ENCODE assay signal across 10 cellular contexts in the genomic region with DNA sequence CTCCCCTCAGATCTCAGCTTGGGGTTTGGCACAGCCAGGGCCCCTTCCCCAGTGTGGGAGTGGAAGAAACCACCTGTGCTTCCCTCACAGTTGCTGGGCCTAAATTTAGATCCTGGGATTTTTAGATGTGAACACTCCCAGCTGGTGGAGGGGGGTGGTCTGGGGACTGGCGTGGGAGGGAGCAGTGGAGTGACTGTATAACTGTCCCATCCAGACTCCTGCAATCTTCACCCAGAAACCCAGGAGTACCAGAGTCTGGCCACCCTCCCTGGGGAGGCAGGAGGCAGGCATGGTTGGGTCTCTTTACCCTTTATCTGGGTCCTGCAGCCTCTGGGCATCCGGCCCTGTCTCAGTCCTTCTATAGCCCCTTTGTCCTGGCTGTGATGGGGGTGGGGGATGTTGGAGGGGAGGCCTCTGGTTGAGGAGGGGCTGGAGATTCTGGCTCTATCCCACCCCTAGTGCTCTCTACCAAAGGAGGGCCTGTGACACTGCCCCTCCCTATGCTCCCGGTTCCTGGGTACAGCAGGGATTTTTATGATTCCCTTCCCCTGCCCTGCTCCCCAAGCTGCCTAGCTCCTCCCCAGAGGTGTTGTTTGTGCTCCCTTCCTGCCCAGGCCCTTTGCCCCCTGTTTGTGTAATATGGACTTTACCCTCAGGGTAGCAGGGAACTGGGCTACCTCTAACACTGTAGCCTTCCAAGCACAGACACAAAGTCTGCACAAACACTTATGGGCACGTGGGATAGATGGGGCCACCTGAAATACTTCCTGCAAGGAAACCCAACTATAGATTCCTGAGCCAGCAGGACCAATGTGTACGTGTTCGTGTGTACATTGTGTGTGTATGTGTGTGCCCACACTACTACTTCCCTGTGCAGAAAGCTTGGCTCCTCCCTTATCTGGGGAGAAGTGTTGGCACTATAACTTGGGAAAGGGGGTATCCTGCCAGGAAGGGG. TPM values are rescaled to one million over a fixed set of nuclear protein-coding genes. Genes with fewer than 3 reads are reported as not detected.
DNase-seq lines count a peak whose midpoint lies in the region; ATAC-seq and TF ChIP-seq lines count a peak whose summit lies in the region.
"Had no signal": no experiment of that assay in that cellular context is flagged by ENCODE, and none has a peak within 500 bp of the region (broad histone marks: within the 10 kb centered on the region; RNA-seq: fewer than 3 reads in every experiment).

No MANE protein-coding gene starts in this region.

- H3K9me3 Mint-ChIP-seq in stimulated activated memory B cell treated with anti-CD40 and anti-IgM and Interleukin-4, amounts not matched to agents 10 μg/mL and 1 μg/mL and 100 μg/mL, for 72 hours = no peaks in the 10 kb centered on the region
- H3K9me3 Mint-ChIP-seq: dendritic cell treated with granulocyte-macrophage colony-stimulating factor and Interleukin-4, amounts not matched to agents 40 ng/mL and 50 ng/mL, for 4 days had no signal

- BruUV-seq in A673 (replicated peaks; lab: Mats Ljungman, UMichigan) = no TSS peak

- ATAC-seq in lung (ENCODE audit: insufficient read depth, low FRiP score) = no peak
- ATAC-seq in stimulated activated memory B cell treated with anti-CD40 and anti-IgM and Interleukin-4, amounts not matched to agents 10 μg/mL and 1 μg/mL and 100 μg/mL, for 72 hours = no peak

- intact Hi-C loops in A673 (cut with micrococcal nuclease; ENCODE audit: unreplicated experiment) = no loop called here

- H3K27ac ChIP-seq in coronary artery (no peak overlapping the region), lung (ENCODE audit: low read depth in 1 of 2, low read length in 1 of 2) (peak overlapping the region in 1 of 2 donors; percentile 88), A673 (ENCODE audit: low read depth, low read length, poor library complexity, severe bottlenecking) (no peak overlapping the region)

- H3K9me3 ChIP-seq in lung (ENCODE audit: control insufficient read depth in 2 of 2, insufficient read depth in 1 of 2, low read length in 1 of 2) (no peaks in the 10 kb centered on the region), A673 (ENCODE audit: low read depth, low read length, poor library complexity, severe bottlenecking) (no peaks in the 10 kb centered on the region)

- H3K4me1 ChIP-seq in lung (ENCODE audit: control insufficient read depth in 2 of 2, insufficient read depth in 2 of 2, low read length in 2 of 2) = peaks cover 0 to 2% of the 10 kb centered on the region in 2 donors
- H3K4me1 ChIP-seq in A673 (ENCODE audit: insufficient read depth, low read length, poor library complexity, severe bottlenecking) = no peaks in the 10 kb centered on the region

- H3K27ac Mint-ChIP-seq in stimulated activated memory B cell treated with anti-CD40 and anti-IgM and Interleukin-4, amounts not matched to agents 10 μg/mL and 1 μg/mL and 100 μg/mL, for 72 hours = no peak overlapping the region
- H3K27ac Mint-ChIP-seq: dendritic cell treated with granulocyte-macrophage colony-stimulating factor and Interleukin-4, amounts not matched to agents 40 ng/mL and 50 ng/mL, for 4 days had no signal

- no peaks in the 10 kb centered on the region for H3K36me3 ChIP-seq in lung (ENCODE audit: control insufficient read depth in 2 of 2, insufficient read depth in 2 of 2, low read length in 2 of 2)
- H3K36me3 ChIP-seq in A673 (ENCODE audit: insufficient read depth, low read length, poor library complexity, severe bottlenecking) = no peaks in the 10 kb centered on the region

- DNase-seq in HuH-7 (ENCODE audit: low spot score) (peak; percentile 88), coronary artery (ENCODE audit: low spot score) (no peak), lung (ENCODE audit: low spot score) (no peak), A673 (ENCODE audit: low spot score) (no peak), NAMALWA (ENCODE audit: low spot score) (no peak)
- no peak for DNase-seq in stimulated activated naive CD4-positive, alpha-beta T cell treated with Interleukin-2 at 50 U/mL for 16 hours (lab: John Stamatoyannopoulos, UW)
- DNase-seq: activated CD4-positive, alpha-beta T cell treated with anti-CD3 and anti-CD28 coated beads for 4 hours; NCI-H774 had no signal

- H3K4me3 ChIP-seq in coronary artery (peak overlapping the region; percentile 76), lung (peak overlapping the region; percentile 26), A673 (ENCODE audit: low read depth, low read length, poor library complexity, severe bottlenecking) (no peak overlapping the region)

- H3K27me3 ChIP-seq in lung (ENCODE audit: control insufficient read depth, insufficient read depth) = no peaks in the 10 kb centered on the region
- H3K27me3 ChIP-seq in A673 (replicated peaks; ENCODE audit: insufficient read depth, low read depth, low read length, poor library complexity) = no peaks in the 10 kb centered on the region

- POLR2A ChIA-PET in A673 (lab: Charles Lee; ENCODE audit: low non-redundant PET) = no interaction called here

- peaks cover 17% of the 10 kb centered on the region for H3K4me1 Mint-ChIP-seq in stimulated activated memory B cell treated with anti-CD40 and anti-IgM and Interleukin-4, amounts not matched to agents 10 μg/mL and 1 μg/mL and 100 μg/mL, for 72 hours

- no peak for TF ChIP-seq CTCF in coronary artery (IDR thresholded peaks at IDR 0.05)
- TF ChIP-seq CTCF in lung (IDR thresholded peaks at IDR 0.05; ENCODE audit: control extremely low read depth, extremely low read depth) = no peak
- TF ChIP-seq CTCF in A673 (conservative IDR thresholded peaks at IDR 0.05; ENCODE audit: low read depth, low read length) = no peak

- H3K27me3 Mint-ChIP-seq in stimulated activated memory B cell treated with anti-CD40 and anti-IgM and Interleukin-4, amounts not matched to agents 10 μg/mL and 1 μg/mL and 100 μg/mL, for 72 hours = peaks cover 27% of the 10 kb centered on the region

- H3K4me3 Mint-ChIP-seq in stimulated activated memory B cell treated with anti-CD40 and anti-IgM and Interleukin-4, amounts not matched to agents 10 μg/mL and 1 μg/mL and 100 μg/mL, for 72 hours = peak overlapping the region; percentile 36
- H3K4me3 Mint-ChIP-seq: dendritic cell treated with granulocyte-macrophage colony-stimulating factor and Interleukin-4, amounts not matched to agents 40 ng/mL and 50 ng/mL, for 4 days had no signal

- CTCF ChIA-PET in A673 (lab: Charles Lee) = no interaction called here

- WGBS in lung, 2 donors = 52 to 65% methylated on average over 5 to 6 of the region's 6 CpGs

- no peaks in the 10 kb centered on the region for H3K36me3 Mint-ChIP-seq in stimulated activated memory B cell treated with anti-CD40 and anti-IgM and Interleukin-4, amounts not matched to agents 10 μg/mL and 1 μg/mL and 100 μg/mL, for 72 hours

RNA-seq across cellular contexts. Expression of gene ERBB3, which starts 1.7 kb away (rescaled TPM):
- total RNA-seq in lung = 100 to 1,000 TPM in 1 of 2 donors, 10 to 100 TPM in 1; 67.9 to 191 TPM
- 10 to 100 TPM; 31.4 to 52.3 TPM for polyA plus RNA-seq in lung
- total RNA-seq in A673 (2021) = 0.70 and 2.0 TPM in 2 replicates

RNA-seq across cellular contexts. Expression of gene PA2G4, which starts 22.7 kb away (rescaled TPM):
- 10 to 100 TPM; 80.2 to 81.3 TPM for total RNA-seq in lung
- polyA plus RNA-seq in lung = 100 to 1,000 TPM in 1 of 2 donors, 10 to 100 TPM in 1; 97.6 to 137 TPM
- 302 and 327 TPM in 2 replicates for total RNA-seq in A673 (2021)

RNA-seq across cellular contexts. Expression of gene RPL41, which starts 34.8 kb away (rescaled TPM):
- total RNA-seq in lung = 1,000 to 10,000 TPM; 1,569 to 3,132 TPM
- polyA plus RNA-seq in lung = 1,000 to 10,000 TPM; 4,690 to 5,737 TPM
- 3,332 and 3,475 TPM in 2 replicates for total RNA-seq in A673 (2021)

RNA-seq across cellular contexts. Expression of gene ZC3H10, which starts 36.4 kb away (rescaled TPM):
- total RNA-seq in lung (1 to 10 TPM; 2.5 to 7.9 TPM), A673 (2021) (11.8 and 14.4 TPM in 2 replicates)
- polyA plus RNA-seq in lung = 1 to 10 TPM; 3.1 to 3.5 TPM

RNA-seq across cellular contexts. Expression of gene RPS26, which starts 40.0 kb away (rescaled TPM):
- total RNA-seq in lung (10 to 100 TPM; 53.1 to 94.2 TPM), A673 (2021) (51.9 and 69.9 TPM in 2 replicates)
- 1,000 to 10,000 TPM; 1,088 to 1,477 TPM for polyA plus RNA-seq in lung

Comparison
In these comparisons a context has a peak if more than half of its experiments do, and no peak if none do; other contexts are left out.
1. RNA of gene ERBB3, which starts 1.7 kb away (total RNA-seq): 67.9 to 191 TPM in lung; 0.70 to 2.0 TPM in A673; every median in the first group is over 10 times any median in the second.